Comparison of ENCODE assay signal across 8 cellular contexts in genomic region chr1:185257116-185257946, GRCh38. TPM values are rescaled to one million over a fixed set of nuclear protein-coding genes. Genes with fewer than 3 reads are reported as not detected.
A peak's percentile ranks its signal among the peaks of the same experiment; 100 is the strongest.
DNase-seq lines count a peak whose midpoint lies in the region; ATAC-seq and TF ChIP-seq lines count a peak whose summit lies in the region.
"Not testable (repeated sequence)": the region's sequence is repeated elsewhere in the genome, so short reads cannot be mapped to it uniquely, and the experiment has no call there.

No MANE protein-coding gene starts in this region.

- peak overlapping the region; percentile 51; the same call in 1 of the 2 replicates for H3K4me2 ChIP-seq in GM23338
- H3K4me2 ChIP-seq in trophoblast cell (ENCODE audit: low read length): not testable (repeated sequence)

- H3K23ac ChIP-seq in trophoblast cell (ENCODE audit: low read length): not testable (repeated sequence)

- ATAC-seq in GM23338; activated T-cell treated with anti-CD3 and anti-CD28 coated beads, Interleukin-2, amount 50 U/mL, for 4 hours: not testable (repeated sequence)

- H3K36me3 Mint-ChIP-seq in CD4-positive, alpha-beta memory T cell: peaks cover 8 to 19% of the 10 kb centered on the region in 2 donors
- H3K36me3 Mint-ChIP-seq in GM23338 (ENCODE audit: low read depth); T-helper 2 cell treated with Interferon-gamma antibody and Interleukin-4, amounts not matched to agents 5 μg/mL and 100 μg/mL, for 36 hours (ENCODE audit: low read depth); activated T-cell treated with anti-CD3 and anti-CD28 coated beads, Interleukin-2, amount 50 U/mL, for 4 hours (ENCODE audit: insufficient read depth): not testable (repeated sequence)

- H3K27me3 ChIP-seq in CD4-positive, alpha-beta memory T cell (ENCODE audit: insufficient read depth, low read length); GM23338 (ENCODE audit: insufficient read depth); trophoblast cell (ENCODE audit: insufficient read depth, low read length): not testable (repeated sequence)

- H3K4me3 ChIP-seq in CD4-positive, alpha-beta memory T cell (ENCODE audit: low read length in 2 of 2); GM23338; trophoblast cell (ENCODE audit: low read depth, low read length): not testable (repeated sequence)

- peaks cover 14% of the 10 kb centered on the region for H3K4me1 ChIP-seq in CD4-positive, alpha-beta memory T cell (ENCODE audit: insufficient read depth, low read length)
- H3K4me1 ChIP-seq in GM23338 (ENCODE audit: insufficient read depth); trophoblast cell (ENCODE audit: control insufficient read depth in 1 of 2, insufficient read depth in 2 of 2, low read length in 2 of 2): not testable (repeated sequence)

- not testable (repeated sequence) for H4K12ac ChIP-seq in trophoblast cell (ENCODE audit: low read depth, low read length)

- POLR2A ChIA-PET in CD4-positive, alpha-beta memory T cell (lab: Charles Lee; ENCODE audit: partially characterized antibody): interaction anchor here (1.6 to 3.0 kb wide), 2 partner anchors 24 to 60 kb away, joined by 13 to 15 read pairs; partner anchors contain the start of gene IVNS1ABP

- H2AK5ac ChIP-seq in trophoblast cell (ENCODE audit: low read length): not testable (repeated sequence)

- not testable (repeated sequence) for H3K14ac ChIP-seq in trophoblast cell (ENCODE audit: low read length)

- H4K91ac ChIP-seq in trophoblast cell (ENCODE audit: low read depth, low read length): peak overlapping the region; percentile 85

- H3K4me3 Mint-ChIP-seq in CD4-positive, alpha-beta memory T cell: peak overlapping the region; percentile 59 to 77 (median 74)
- not testable (repeated sequence) for H3K4me3 Mint-ChIP-seq in GM23338
- peak overlapping the region; percentile 68 for H3K4me3 Mint-ChIP-seq in T-helper 2 cell treated with Interferon-gamma antibody and Interleukin-4, amounts not matched to agents 5 μg/mL and 100 μg/mL, for 36 hours
- peak overlapping the region; percentile 62 for H3K4me3 Mint-ChIP-seq in activated T-cell treated with anti-CD3 and anti-CD28 coated beads, Interleukin-2, amount 50 U/mL, for 4 hours

- H3K79me1 ChIP-seq in trophoblast cell (ENCODE audit: low read length): not testable (repeated sequence)

- H4K8ac ChIP-seq in trophoblast cell (ENCODE audit: low read depth, low read length): not testable (repeated sequence)

- H3K4ac ChIP-seq in trophoblast cell (ENCODE audit: low read depth, low read length): not testable (repeated sequence)

- H3K4me1 Mint-ChIP-seq in CD4-positive, alpha-beta memory T cell: peaks cover 5 to 25% (median 15%) of the 10 kb centered on the region in 4 donors
- not testable (repeated sequence) for H3K4me1 Mint-ChIP-seq in GM23338
- H3K4me1 Mint-ChIP-seq in T-helper 2 cell treated with Interferon-gamma antibody and Interleukin-4, amounts not matched to agents 5 μg/mL and 100 μg/mL, for 36 hours (ENCODE audit: low read depth): peaks cover 12% of the 10 kb centered on the region
- peaks cover 16% of the 10 kb centered on the region for H3K4me1 Mint-ChIP-seq in activated T-cell treated with anti-CD3 and anti-CD28 coated beads, Interleukin-2, amount 50 U/mL, for 4 hours (ENCODE audit: low read depth)

- peak overlapping the region; percentile 32 to 89 (median 68) for H3K27ac Mint-ChIP-seq in CD4-positive, alpha-beta memory T cell
- not testable (repeated sequence) for H3K27ac Mint-ChIP-seq in GM23338
- peak overlapping the region; percentile 62 for H3K27ac Mint-ChIP-seq in T-helper 2 cell treated with Interferon-gamma antibody and Interleukin-4, amounts not matched to agents 5 μg/mL and 100 μg/mL, for 36 hours

- peak overlapping the region; percentile 49 for H2BK12ac ChIP-seq in trophoblast cell (ENCODE audit: low read length)

- intact Hi-C loops in CD4-positive, alpha-beta memory T cell (cut with micrococcal nuclease): not testable (repeated sequence)

- CTCF ChIA-PET in CD4-positive, alpha-beta memory T cell (lab: Charles Lee; ENCODE audit: partially characterized antibody): interaction anchor here (1.6 kb wide), 2 partner anchors 19 to 24 kb away, joined by 3 to 4 read pairs; no protein-coding TSS in a partner anchor

- H3K79me2 ChIP-seq in GM23338 (replicated peaks; ENCODE audit: insufficient read depth); trophoblast cell (ENCODE audit: control insufficient read depth, insufficient read depth, low read length, poor library complexity): not testable (repeated sequence)

- H2BK5ac ChIP-seq in trophoblast cell (ENCODE audit: low read depth, low read length, poor library complexity): not testable (repeated sequence)

- peaks cover 0 to 23% (median 6%) of the 10 kb centered on the region in 8 donors for H3K9me3 Mint-ChIP-seq in CD4-positive, alpha-beta memory T cell
- H3K9me3 Mint-ChIP-seq in GM23338; T-helper 2 cell treated with Interferon-gamma antibody and Interleukin-4, amounts not matched to agents 5 μg/mL and 100 μg/mL, for 36 hours; activated T-cell treated with anti-CD3 and anti-CD28 coated beads, Interleukin-2, amount 50 U/mL, for 4 hours: not testable (repeated sequence)

- no CpG with 5 or more reads among the region's 32 CpGs for WGBS in trophoblast cell (ENCODE audit: extremely low coverage, insufficient coverage, insufficient read length)

- H2BK120ac ChIP-seq in trophoblast cell (ENCODE audit: insufficient read depth, low read length, poor library complexity): not testable (repeated sequence)

- H3K27ac ChIP-seq in CD4-positive, alpha-beta memory T cell (ENCODE audit: low read depth, low read length); GM23338 (ENCODE audit: low read depth); trophoblast cell (ENCODE audit: low read depth, low read length): not testable (repeated sequence)

- H3K36me3 ChIP-seq in CD4-positive, alpha-beta memory T cell (ENCODE audit: insufficient read depth, low read length); GM23338 (ENCODE audit: insufficient read depth); trophoblast cell (ENCODE audit: control insufficient read depth in 1 of 2, insufficient read depth in 2 of 2, low read length in 2 of 2): not testable (repeated sequence)

- H2AFZ ChIP-seq in GM23338; trophoblast cell (ENCODE audit: insufficient read depth, low read length, poor library complexity): not testable (repeated sequence)

- not testable (repeated sequence) for H4K20me1 ChIP-seq in GM23338 (replicated peaks; ENCODE audit: insufficient read depth)

- not testable (repeated sequence) for H3K9ac ChIP-seq in trophoblast cell (ENCODE audit: low read length)

- not testable (repeated sequence) for H3K9me3 ChIP-seq in CD4-positive, alpha-beta memory T cell (ENCODE audit: control insufficient read depth in 1 of 2, low read length in 2 of 2); trophoblast cell (ENCODE audit: insufficient read depth, low read depth, low read length)

- H3F3A ChIP-seq in GM23338 (replicated peaks; ENCODE audit: low read depth): not testable (repeated sequence)

- H3K27me3 Mint-ChIP-seq in CD4-positive, alpha-beta memory T cell; GM23338 (ENCODE audit: insufficient read depth, low read depth, poor library complexity); T-helper 2 cell treated with Interferon-gamma antibody and Interleukin-4, amounts not matched to agents 5 μg/mL and 100 μg/mL, for 36 hours (ENCODE audit: low read depth); activated T-cell treated with anti-CD3 and anti-CD28 coated beads, Interleukin-2, amount 50 U/mL, for 4 hours (ENCODE audit: low read depth): not testable (repeated sequence)

- H3K18ac ChIP-seq in trophoblast cell (ENCODE audit: low read length): not testable (repeated sequence)

- TF ChIP-seq CTCF in GM23338 (conservative IDR thresholded peaks at IDR 0.05; ENCODE audit: low read depth in 2 of 2): not testable (repeated sequence)

- H3K9me2 ChIP-seq in GM23338 (ENCODE audit: insufficient read depth): not testable (repeated sequence)

- peak in 3 of 5 donors; percentile 10 to 25 (median 25) for DNase-seq in CD4-positive, alpha-beta memory T cell
- not testable (repeated sequence) for DNase-seq in GM23338 (ENCODE audit: low spot score); T-helper 2 cell treated with Interferon-gamma antibody and Interleukin-4, amounts not matched to agents 5 μg/mL and 100 μg/mL, for 36 hours (ENCODE audit: low spot score); activated T-cell treated with anti-CD3 and anti-CD28 coated beads, Interleukin-2, amount 50 U/mL, for 4 hours
- peak; percentile 35 for DNase-seq in NCI-H146 (lab: John Stamatoyannopoulos, UW)
- DNase-seq in NCI-H69 (lab: John Stamatoyannopoulos, UW): peak; percentile 58
- peak; percentile 7 for DNase-seq in central memory CD4-positive, alpha-beta T cell
- peak in 1 of 2 donors; percentile 43 for DNase-seq in trophoblast cell

RNA-seq across cellular contexts. Expression of gene IVNS1ABP, which starts 59.7 kb away (rescaled TPM):
- total RNA-seq in CD4-positive, alpha-beta memory T cell: 100 to 1,000 TPM; 179 to 187 TPM
- polyA plus RNA-seq in CD4-positive, alpha-beta memory T cell: 10 to 100 TPM; 74.0 to 79.6 TPM
- total RNA-seq in GM23338 (2014; rRNA removed; shearing (Covaris generic)): 162 TPM in 2 replicates
- polyA plus RNA-seq in GM23338 (2016; fragmentation: Nextera tagmentation; extraction: Ambion mirVana): 63.1 and 73.5 TPM in 2 replicates
- 10 to 100 TPM; 52.8 to 61.2 (median 54.3) TPM for total RNA-seq in activated T-cell treated with anti-CD3 and anti-CD28 coated beads, Interleukin-2, amount 50 U/mL, for 4 hours
- polyA plus RNA-seq in trophoblast cell (2013): 195 and 204 TPM in 2 replicates
